In the genomic region with DNA sequence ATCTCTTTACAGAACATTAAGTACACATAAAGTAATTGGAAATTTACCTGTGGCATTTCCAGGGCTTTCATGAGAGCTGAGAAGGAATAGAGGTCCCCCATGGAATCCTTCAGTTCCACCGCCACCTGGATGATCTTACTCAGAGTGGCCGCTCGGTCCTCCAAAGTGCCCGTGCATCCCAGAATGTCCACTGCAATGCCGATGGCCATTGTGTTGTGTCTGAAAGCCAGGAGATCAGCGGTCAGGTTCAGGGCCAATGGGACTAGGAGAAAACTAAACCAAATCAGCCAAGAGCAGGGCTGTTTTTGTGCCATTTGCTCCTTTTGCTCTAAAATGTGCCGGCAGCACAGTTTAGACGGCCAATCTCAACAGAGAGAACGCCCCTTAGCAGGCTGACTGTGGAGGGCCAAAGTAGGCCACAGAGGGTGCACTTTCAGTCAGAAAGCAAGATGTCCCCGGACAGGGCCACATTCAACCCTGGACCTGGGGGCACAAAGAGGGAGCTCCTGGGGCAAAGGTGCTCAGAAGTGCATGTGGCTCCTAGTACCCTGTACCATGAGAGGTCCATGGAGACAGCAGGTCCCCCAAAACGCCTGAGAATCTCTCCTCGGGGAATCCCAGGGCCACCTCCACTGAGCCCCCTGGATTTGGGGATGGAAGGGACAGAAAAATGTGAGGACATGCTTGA, we compare ENCODE assay signal across 27 cellular contexts.
"Had no signal": no experiment of that assay in that cellular context is flagged by ENCODE, and none has a peak within 500 bp of the region (broad histone marks: within the 10 kb centered on the region; RNA-seq: fewer than 3 reads in every experiment).

No MANE protein-coding gene starts in this region.

- H3K4me1 ChIP-seq: suprapubic skin, uterus had no signal

- H3K27ac ChIP-seq: foreskin keratinocyte, stomach, suprapubic skin, tibial nerve, uterus, WERI-Rb-1 had no signal

- H3K36me3 Mint-ChIP-seq: activated naive CD8-positive, alpha-beta T cell treated with anti-CD3 and anti-CD28 coated beads, Interleukin-2, amount 10 ng/mL, durations not matched to agents 7 days and 5 days; stimulated activated effector memory CD8-positive, alpha-beta T cell treated with anti-CD3 and anti-CD28 coated beads, Interleukin-12 subunit alpha, Interleukin-12 subunit beta, amount 100 ng/mL, for 72 hours had no signal

- H3K9me3 ChIP-seq: stomach, suprapubic skin, tibial nerve, uterus had no signal

- H3K27me3 ChIP-seq: foreskin keratinocyte, stomach, suprapubic skin, tibial nerve, uterus had no signal

- H3K4me1 Mint-ChIP-seq: activated naive CD8-positive, alpha-beta T cell treated with anti-CD3 and anti-CD28 coated beads, Interleukin-2, amount 10 ng/mL, durations not matched to agents 7 days and 5 days; memory B cell; naive B cell; stimulated activated effector memory CD8-positive, alpha-beta T cell treated with anti-CD3 and anti-CD28 coated beads, Interleukin-12 subunit alpha, Interleukin-12 subunit beta, amount 100 ng/mL, for 72 hours had no signal

- ATAC-seq: activated CD8-positive, alpha-beta T cell treated with anti-CD3 and anti-CD28 coated beads, Interleukin-2, amount 10 ng/mL, durations not matched to agents 7 days and 5 days; activated T-cell treated with anti-CD3 and anti-CD28 coated beads, Interleukin-2, amount 50 U/mL, for 4 hours; foreskin keratinocyte; left cardiac atrium; sciatic nerve; stimulated activated effector memory CD8-positive, alpha-beta T cell treated with anti-CD3 and anti-CD28 coated beads, Interleukin-12 subunit alpha, Interleukin-12 subunit beta, amount 100 ng/mL, for 72 hours had no signal

- H3K9me3 Mint-ChIP-seq: activated naive CD8-positive, alpha-beta T cell treated with anti-CD3 and anti-CD28 coated beads, Interleukin-2, amount 10 ng/mL, durations not matched to agents 7 days and 5 days; activated T-cell treated with anti-CD3 and anti-CD28 coated beads, Interleukin-2, amount 50 U/mL, for 4 hours; activated T-helper 2 cell treated with anti-CD3 and anti-CD28 coated beads, Interferon-gamma antibody, Interleukin-2, Interleukin-4, amounts not matched to agents 10 μg/mL and 5 μg/mL and 100 μg/mL, durations not matched to agents 14 hours and 24 hours and 36 hours; memory B cell; naive B cell; stimulated activated effector memory CD8-positive, alpha-beta T cell treated with anti-CD3 and anti-CD28 coated beads, Interleukin-12 subunit alpha, Interleukin-12 subunit beta, amount 100 ng/mL, for 72 hours had no signal

- H3K27ac Mint-ChIP-seq: activated CD8-positive, alpha-beta T cell treated with anti-CD3 and anti-CD28 coated beads, Interleukin-2, amount 10 ng/mL, durations not matched to agents 7 days and 5 days; activated naive CD8-positive, alpha-beta T cell treated with anti-CD3 and anti-CD28 coated beads, Interleukin-2, amount 10 ng/mL, durations not matched to agents 7 days and 5 days; activated T-helper 2 cell treated with anti-CD3 and anti-CD28 coated beads, Interferon-gamma antibody, Interleukin-2, Interleukin-4, amounts not matched to agents 10 μg/mL and 5 μg/mL and 100 μg/mL, durations not matched to agents 14 hours and 24 hours and 36 hours; naive B cell; stimulated activated effector memory CD8-positive, alpha-beta T cell treated with anti-CD3 and anti-CD28 coated beads, Interleukin-12 subunit alpha, Interleukin-12 subunit beta, amount 100 ng/mL, for 72 hours had no signal

- H3K4me3 ChIP-seq: stomach, suprapubic skin, tibial nerve, uterus had no signal

- H3K27me3 Mint-ChIP-seq: activated naive CD8-positive, alpha-beta T cell treated with anti-CD3 and anti-CD28 coated beads, Interleukin-2, amount 10 ng/mL, durations not matched to agents 7 days and 5 days; memory B cell; naive B cell had no signal

- DNase-seq: activated CD4-positive, alpha-beta T cell treated with anti-CD3 and anti-CD28 coated beads for 1 hour; activated CD4-positive, alpha-beta T cell treated with anti-CD3 and anti-CD28 coated beads, Interleukin-2, amount 50 U/mL, for 1 hour; activated CD8-positive, alpha-beta T cell treated with anti-CD3 and anti-CD28 coated beads, Interleukin-2, amount 10 ng/mL, durations not matched to agents 7 days and 5 days; activated naive CD4-positive, alpha-beta T cell treated with Interleukin-2 at 50 U/mL for 16 hours; activated naive CD8-positive, alpha-beta T cell treated with anti-CD3 and anti-CD28 coated beads, Interleukin-2, amount 10 ng/mL, durations not matched to agents 7 days and 5 days; activated T-cell treated with anti-CD3 and anti-CD28 coated beads, Interleukin-2, amount 50 U/mL, for 4 hours; amniotic stem cell; cortex of kidney; erythroblast; foreskin keratinocyte; glutamatergic neuron; hippocampal formation; left cardiac atrium; naive B cell; occipital lobe; small intestine; stimulated activated CD4-positive, alpha-beta T cell treated with anti-CD3 and anti-CD28 coated beads, Interleukin-2, amount 100 ng/mL, for 24 hours; stomach; T-helper 1 cell; uterus; WERI-Rb-1 had no signal

- H3K36me3 ChIP-seq: uterus, WERI-Rb-1 had no signal

- H3K4me3 Mint-ChIP-seq: activated CD8-positive, alpha-beta T cell treated with anti-CD3 and anti-CD28 coated beads, Interleukin-2, amount 10 ng/mL, durations not matched to agents 7 days and 5 days; activated naive CD8-positive, alpha-beta T cell treated with anti-CD3 and anti-CD28 coated beads, Interleukin-2, amount 10 ng/mL, durations not matched to agents 7 days and 5 days; activated T-cell treated with anti-CD3 and anti-CD28 coated beads, Interleukin-2, amount 50 U/mL, for 4 hours; memory B cell; naive B cell; stimulated activated effector memory CD8-positive, alpha-beta T cell treated with anti-CD3 and anti-CD28 coated beads, Interleukin-12 subunit alpha, Interleukin-12 subunit beta, amount 100 ng/mL, for 72 hours had no signal
